In genomic region chr21:26136686-26137085, GRCh38 we compare ENCODE assay signal across 8 cellular contexts. TPM values are rescaled to one million over a fixed set of nuclear protein-coding genes. Genes with fewer than 3 reads are reported as not detected.
DNase-seq lines count a peak whose midpoint lies in the region; ATAC-seq and TF ChIP-seq lines count a peak whose summit lies in the region.

No MANE protein-coding gene starts in this region.

- peak; percentile 89 for ATAC-seq in GM19023 (IDR thresholded peaks at IDR 0.05; ENCODE audit: unreplicated experiment)
- ATAC-seq in HG02798 (IDR thresholded peaks at IDR 0.05; ENCODE audit: poor library complexity, unreplicated experiment) = peak; percentile 98
- no peak for ATAC-seq in left lung
- no peak for ATAC-seq in left lobe of liver

- H3K36me3 ChIP-seq in BLaER1 = peaks cover 41% of the 10 kb centered on the region
- no peaks in the 10 kb centered on the region for H3K36me3 ChIP-seq in left lung

- H3K4me3 ChIP-seq in BLaER1 (no peak overlapping the region), left lung (no peak overlapping the region)

- TF ChIP-seq CTCF in left lung (IDR thresholded peaks at IDR 0.05) = no peak

- H3K27me3 ChIP-seq in BLaER1 (no peaks in the 10 kb centered on the region), left lung (no peaks in the 10 kb centered on the region)

- no peak overlapping the region for H3K27ac ChIP-seq in BLaER1
- no peak overlapping the region for H3K27ac ChIP-seq in left lung

- H3K4me1 ChIP-seq in BLaER1 (peaks cover 20% of the 10 kb centered on the region), left lung (peaks cover 0 to 38% of the 10 kb centered on the region in 2 donors)

- peak; percentile 29 for DNase-seq in MV-4-11 (lab: John Stamatoyannopoulos, UW)
- no peak for DNase-seq in KG1 (lab: John Stamatoyannopoulos, UW)
- no peak for DNase-seq in superior temporal gyrus (ENCODE audit: extremely low spot score)
- no peak for DNase-seq in left lung
- no peak for DNase-seq in left lobe of liver (ENCODE audit: low spot score)

- H3K4me2 ChIP-seq in BLaER1 = peak overlapping the region; percentile 63

- H3K9me3 ChIP-seq in BLaER1 = no peaks in the 10 kb centered on the region
- H3K9me3 ChIP-seq in left lung = no peaks in the 10 kb centered on the region

- peaks cover 100% of the 10 kb centered on the region for H4K20me1 ChIP-seq in BLaER1

- H3K9ac ChIP-seq in BLaER1 = no peak overlapping the region

- intact Hi-C loops in left lung (cut with DNase I) = no loop called here

RNA-seq across cellular contexts. Expression of gene APP, which starts 33.9 kb away (rescaled TPM):
- total RNA-seq in left lung (100 to 1,000 TPM; 373 to 521 TPM), left lobe of liver (136 TPM)

Comparison
In these comparisons a context has a peak if more than half of its experiments do, and no peak if none do; other contexts are left out.
1. ATAC-seq: peak in GM19023 (single experiment) and HG02798 (single experiment); none in left lung (single experiment) and left lobe of liver (single experiment).